ENCODE assay signal across 1 cellular context in genomic region chr12:3263939-3264699, GRCh38.
TF ChIP-seq lines count a peak whose summit lies in the region.

No MANE protein-coding gene starts in this region.

TF ChIP-seq in HEK293, 187 proteins besides CTCF, POLR2A, EP300 and RAD21 (continued from another document):
- peak; percentile 25; the same call in 1 of the 2 replicates for TF ChIP-seq GLIS1 (tag by site-specific recombination; IDR thresholded peaks at IDR 0.05)
- TF ChIP-seq ATF2 (tag by site-specific recombination; IDR thresholded peaks at IDR 0.05; ENCODE audit: low read depth), result no peak
- TF ChIP-seq KLF10 (tag by site-specific recombination; IDR thresholded peaks at IDR 0.05), result no peak
- TF ChIP-seq ZBTB8A (tag by site-specific recombination; IDR thresholded peaks at IDR 0.05), result peak; percentile 35; the same call in 1 of the 2 replicates
- TF ChIP-seq ZSCAN30 (tag by site-specific recombination; IDR thresholded peaks at IDR 0.05), result no peak
- no peak for TF ChIP-seq BCL11A (tag by site-specific recombination; IDR thresholded peaks at IDR 0.05; ENCODE audit: low read depth)
- TF ChIP-seq ZNF248 (tag by site-specific recombination; IDR thresholded peaks at IDR 0.05), result no peak
- no peak for TF ChIP-seq ZNF544 (tag by site-specific recombination; IDR thresholded peaks at IDR 0.05)
- no peak for TF ChIP-seq ZNF624 (tag by site-specific recombination; IDR thresholded peaks at IDR 0.05)
- TF ChIP-seq ZFP37 (tag by site-specific recombination; IDR thresholded peaks at IDR 0.05), result no peak
- TF ChIP-seq ZBTB17 (tag by site-specific recombination; IDR thresholded peaks at IDR 0.05), result no peak
- TF ChIP-seq KLF9 (tag by site-specific recombination; IDR thresholded peaks at IDR 0.05; ENCODE audit: low read depth), result no peak
- TF ChIP-seq ZNF843 (tag by site-specific recombination; IDR thresholded peaks at IDR 0.05), result no peak
- TF ChIP-seq ZNF596 (tag by site-specific recombination; IDR thresholded peaks at IDR 0.05), result no peak
- no peak for TF ChIP-seq ZNF433 (tag by site-specific recombination; IDR thresholded peaks at IDR 0.05; ENCODE audit: low read depth)
- no peak for TF ChIP-seq ZNF202 (tag by site-specific recombination; IDR thresholded peaks at IDR 0.05; ENCODE audit: borderline replicate concordance)
- TF ChIP-seq TRIM28 (IDR thresholded peaks at IDR 0.05; ENCODE audit: borderline replicate concordance, low read length), result no peak
- TF ChIP-seq KLF16 (tag by site-specific recombination; IDR thresholded peaks at IDR 0.05), result no peak
- TF ChIP-seq, protein P1, sequence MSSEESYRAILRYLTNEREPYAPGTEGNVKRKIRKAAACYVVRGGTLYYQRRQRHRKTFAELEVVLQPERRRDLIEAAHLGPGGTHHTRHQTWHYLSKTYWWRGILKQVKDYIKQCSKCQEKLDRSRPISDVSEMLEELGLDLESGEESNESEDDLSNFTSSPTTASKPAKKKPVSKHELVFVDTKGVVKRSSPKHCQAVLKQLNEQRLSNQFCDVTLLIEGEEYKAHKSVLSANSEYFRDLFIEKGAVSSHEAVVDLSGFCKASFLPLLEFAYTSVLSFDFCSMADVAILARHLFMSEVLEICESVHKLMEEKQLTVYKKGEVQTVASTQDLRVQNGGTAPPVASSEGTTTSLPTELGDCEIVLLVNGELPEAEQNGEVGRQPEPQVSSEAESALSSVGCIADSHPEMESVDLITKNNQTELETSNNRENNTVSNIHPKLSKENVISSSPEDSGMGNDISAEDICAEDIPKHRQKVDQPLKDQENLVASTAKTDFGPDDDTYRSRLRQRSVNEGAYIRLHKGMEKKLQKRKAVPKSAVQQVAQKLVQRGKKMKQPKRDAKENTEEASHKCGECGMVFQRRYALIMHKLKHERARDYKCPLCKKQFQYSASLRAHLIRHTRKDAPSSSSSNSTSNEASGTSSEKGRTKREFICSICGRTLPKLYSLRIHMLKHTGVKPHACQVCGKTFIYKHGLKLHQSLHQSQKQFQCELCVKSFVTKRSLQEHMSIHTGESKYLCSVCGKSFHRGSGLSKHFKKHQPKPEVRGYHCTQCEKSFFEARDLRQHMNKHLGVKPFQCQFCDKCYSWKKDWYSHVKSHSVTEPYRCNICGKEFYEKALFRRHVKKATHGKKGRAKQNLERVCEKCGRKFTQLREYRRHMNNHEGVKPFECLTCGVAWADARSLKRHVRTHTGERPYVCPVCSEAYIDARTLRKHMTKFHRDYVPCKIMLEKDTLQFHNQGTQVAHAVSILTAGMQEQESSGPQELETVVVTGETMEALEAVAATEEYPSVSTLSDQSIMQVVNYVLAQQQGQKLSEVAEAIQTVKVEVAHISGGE (tag by site-specific recombination; conservative IDR thresholded peaks at IDR 0.05; ENCODE audit: low read depth), result no peak
- TF ChIP-seq SCRT2 (tag by site-specific recombination; IDR thresholded peaks at IDR 0.05), result peak; percentile 76
- 0 out of 2 replicates have a peak, but pooled peaks have one; percentile 19 for TF ChIP-seq PRDM6 (tag by site-specific recombination; IDR thresholded peaks at IDR 0.05)
- 0 out of 2 replicates have a peak, but pooled peaks have one; percentile 10 for TF ChIP-seq GLIS2 (tag by site-specific recombination; IDR thresholded peaks at IDR 0.05)
- peak; percentile 5; the same call in 1 of the 2 replicates for TF ChIP-seq ZNF423 (tag by site-specific recombination; IDR thresholded peaks at IDR 0.05)
- TF ChIP-seq ZNF76 (tag by site-specific recombination; IDR thresholded peaks at IDR 0.05; ENCODE audit: borderline replicate concordance, low read depth), result no peak
- TF ChIP-seq ZNF10 (tag by site-specific recombination; IDR thresholded peaks at IDR 0.05), result no peak
- no peak for TF ChIP-seq MEIS1 (CRISPR knock-in tag; IDR thresholded peaks at IDR 0.05; ENCODE audit: borderline replicate concordance)
- no peak for TF ChIP-seq ZNF266 (tag by site-specific recombination; IDR thresholded peaks at IDR 0.05; ENCODE audit: low read depth)
- no peak for TF ChIP-seq REST (tag by site-specific recombination; IDR thresholded peaks at IDR 0.05)
- TF ChIP-seq ZNF776 (tag by site-specific recombination; IDR thresholded peaks at IDR 0.05; ENCODE audit: borderline replicate concordance), result no peak
- TF ChIP-seq, protein P2, sequence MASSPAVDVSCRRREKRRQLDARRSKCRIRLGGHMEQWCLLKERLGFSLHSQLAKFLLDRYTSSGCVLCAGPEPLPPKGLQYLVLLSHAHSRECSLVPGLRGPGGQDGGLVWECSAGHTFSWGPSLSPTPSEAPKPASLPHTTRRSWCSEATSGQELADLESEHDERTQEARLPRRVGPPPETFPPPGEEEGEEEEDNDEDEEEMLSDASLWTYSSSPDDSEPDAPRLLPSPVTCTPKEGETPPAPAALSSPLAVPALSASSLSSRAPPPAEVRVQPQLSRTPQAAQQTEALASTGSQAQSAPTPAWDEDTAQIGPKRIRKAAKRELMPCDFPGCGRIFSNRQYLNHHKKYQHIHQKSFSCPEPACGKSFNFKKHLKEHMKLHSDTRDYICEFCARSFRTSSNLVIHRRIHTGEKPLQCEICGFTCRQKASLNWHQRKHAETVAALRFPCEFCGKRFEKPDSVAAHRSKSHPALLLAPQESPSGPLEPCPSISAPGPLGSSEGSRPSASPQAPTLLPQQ (tag by site-specific recombination; IDR thresholded peaks at IDR 0.05), result no peak
- no peak for TF ChIP-seq ZFP3 (tag by site-specific recombination; IDR thresholded peaks at IDR 0.05; ENCODE audit: low read depth)
- TF ChIP-seq ZNF398 (tag by site-specific recombination; IDR thresholded peaks at IDR 0.05), result no peak
- no peak for TF ChIP-seq ZNF121 (tag by site-specific recombination; IDR thresholded peaks at IDR 0.05)
- no peak for TF ChIP-seq ZNF211 (tag by site-specific recombination; IDR thresholded peaks at IDR 0.05; ENCODE audit: low read depth)
- no peak for TF ChIP-seq ZNF521 (tag by site-specific recombination; IDR thresholded peaks at IDR 0.05)
- no peak for TF ChIP-seq ZNF132 (tag by site-specific recombination; IDR thresholded peaks at IDR 0.05; ENCODE audit: borderline replicate concordance)
- TF ChIP-seq ZNF426 (tag by site-specific recombination; IDR thresholded peaks at IDR 0.05), result no peak
- no peak for TF ChIP-seq MZF1 (tag by site-specific recombination; IDR thresholded peaks at IDR 0.05; ENCODE audit: borderline replicate concordance)
- TF ChIP-seq SP2 (tag by site-specific recombination; IDR thresholded peaks at IDR 0.05), result peak; percentile 47; the same call in 1 of the 2 replicates
- TF ChIP-seq, protein P3, sequence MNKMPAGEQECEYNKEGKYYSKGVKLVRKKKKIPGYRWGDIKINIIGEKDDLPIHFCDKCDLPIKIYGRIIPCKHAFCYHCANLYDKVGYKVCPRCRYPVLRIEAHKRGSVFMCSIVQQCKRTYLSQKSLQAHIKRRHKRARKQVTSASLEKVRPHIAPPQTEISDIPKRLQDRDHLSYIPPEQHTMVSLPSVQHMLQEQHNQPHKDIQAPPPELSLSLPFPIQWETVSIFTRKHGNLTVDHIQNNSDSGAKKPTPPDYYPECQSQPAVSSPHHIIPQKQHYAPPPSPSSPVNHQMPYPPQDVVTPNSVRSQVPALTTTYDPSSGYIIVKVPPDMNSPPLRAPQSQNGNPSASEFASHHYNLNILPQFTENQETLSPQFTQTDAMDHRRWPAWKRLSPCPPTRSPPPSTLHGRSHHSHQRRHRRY (tag by site-specific recombination; IDR thresholded peaks at IDR 0.05), result no peak
- TF ChIP-seq ZXDB (tag by site-specific recombination; IDR thresholded peaks at IDR 0.05), result no peak
- no peak for TF ChIP-seq HOXD13 (CRISPR knock-in tag; IDR thresholded peaks at IDR 0.05; ENCODE audit: borderline replicate concordance)
- peak; percentile 55; the same call in 1 of the 2 replicates for TF ChIP-seq OSR2 (tag by site-specific recombination; IDR thresholded peaks at IDR 0.05)
TF ChIP-seq in HEK293: peak in this region for 11.
